Comparison of ENCODE assay signal across 8 cellular contexts in genomic region chr5:54311178-54311811, GRCh38. TPM values are rescaled to one million over a fixed set of nuclear protein-coding genes. Genes with fewer than 3 reads are reported as not detected.
DNase-seq lines count a peak whose midpoint lies in the region; ATAC-seq and TF ChIP-seq lines count a peak whose summit lies in the region.

No MANE protein-coding gene starts in this region.

- no peak for TF ChIP-seq EP300 in transverse colon (IDR thresholded peaks at IDR 0.05; ENCODE audit: low read depth)

- no peak for TF ChIP-seq POLR2A in transverse colon (IDR thresholded peaks at IDR 0.05)

- ATAC-seq in lung (ENCODE audit: insufficient read depth, low FRiP score) = no peak
- ATAC-seq in HG02678 (IDR thresholded peaks at IDR 0.05; ENCODE audit: unreplicated experiment) = no peak

- no peak for TF ChIP-seq CTCF in lung (IDR thresholded peaks at IDR 0.05; ENCODE audit: control extremely low read depth, extremely low read depth)
- no peak for TF ChIP-seq CTCF in transverse colon (IDR thresholded peaks at IDR 0.05)

- in situ Hi-C loops in transverse colon (cut with MboI; ENCODE audit: low pct_ligation_motif_present in 1 of 4, low pct_unique_long_range_greater_than_20kb in 1 of 4, low sequenced_read_pairs in 3 of 4) = no loop called here

- no peaks in the 10 kb centered on the region for H3K36me3 ChIP-seq in lung (ENCODE audit: control insufficient read depth in 2 of 2, insufficient read depth in 2 of 2, low read length in 2 of 2)
- no peaks in the 10 kb centered on the region for H3K36me3 ChIP-seq in transverse colon

- H3K9me3 ChIP-seq in lung (ENCODE audit: control insufficient read depth in 2 of 2, insufficient read depth in 1 of 2, low read length in 1 of 2) (no peaks in the 10 kb centered on the region), transverse colon (no peaks in the 10 kb centered on the region)

- DNase-seq in NCI-H82 (lab: John Stamatoyannopoulos, UW) (peak; percentile 25), NCI-H82 treated with DMSO at 0.1 percent for 48 hours (lab: John Stamatoyannopoulos, UW; ENCODE audit: unreplicated experiment) (no peak), NCI-H69 (lab: John Stamatoyannopoulos, UW) (peak; percentile 74), cerebellar cortex (ENCODE audit: low spot score) (peak; percentile 31), lung (ENCODE audit: low spot score) (no peak), transverse colon (no peak), NCI-H1105 treated with DMSO at 0.1 percent for 48 hours (lab: John Stamatoyannopoulos, UW) (no peak)

- H3K4me3 ChIP-seq in lung = peak overlapping the region; percentile 77
- H3K4me3 ChIP-seq in transverse colon = peak overlapping the region; percentile 80 to 97 (median 88)

- 0 to 1% methylated on average over 16 of the region's 16 CpGs for WGBS in lung, 2 donors
- 0% methylated on average over 1 to 16 of the region's 16 CpGs for WGBS in transverse colon (ENCODE audit: low coverage in 1 of 2), 2 donors

- no peaks in the 10 kb centered on the region for H3K27me3 ChIP-seq in lung (ENCODE audit: control insufficient read depth, insufficient read depth)
- H3K27me3 ChIP-seq in transverse colon = no peaks in the 10 kb centered on the region

- H3K27ac ChIP-seq in lung (ENCODE audit: low read depth in 1 of 2, low read length in 1 of 2) = peak overlapping the region; percentile 71 to 75
- peak overlapping the region; percentile 90 to 95 (median 92) for H3K27ac ChIP-seq in transverse colon

- H3K4me1 ChIP-seq in lung (ENCODE audit: control insufficient read depth in 2 of 2, insufficient read depth in 2 of 2, low read length in 2 of 2) (peaks cover 0 to 2% of the 10 kb centered on the region in 2 donors), transverse colon (peaks cover 0 to 40% (median 13%) of the 10 kb centered on the region in 4 donors)

- intact Hi-C loops in transverse colon (cut with DNase I; ENCODE audit: low total_unique reads) = no loop called here

RNA-seq across cellular contexts. Expression of gene ARL15, which starts 0.9 kb away (rescaled TPM):
- total RNA-seq in lung = 10 to 100 TPM; 18.2 to 66.2 TPM
- polyA plus RNA-seq in lung = 10 to 100 TPM in 1 of 2 donors, 1 to 10 TPM in 1; 5.7 to 11.5 TPM
- total RNA-seq in transverse colon = 10 to 100 TPM in 3 of 4 donors, 1 to 10 TPM in 1; 9.0 to 57.1 (median 27.7) TPM

Comparison
In these comparisons a context has a peak if more than half of its experiments do, and no peak if none do; other contexts are left out.
1. DNase-seq: peak in NCI-H82 (single experiment), NCI-H69 (single experiment) and cerebellar cortex (single experiment); none in NCI-H82 treated with DMSO at 0.1 percent for 48 hours (single experiment), lung (single experiment), transverse colon (single experiment) and NCI-H1105 treated with DMSO at 0.1 percent for 48 hours (single experiment).